In genomic region chr3:105368575-105369500, GRCh38 we compare ENCODE assay signal across 8 cellular contexts. TPM values are rescaled to one million over a fixed set of nuclear protein-coding genes. Genes with fewer than 3 reads are reported as not detected.
DNase-seq lines count a peak whose midpoint lies in the region; ATAC-seq, FAIRE-seq and TF ChIP-seq lines count a peak whose summit lies in the region.

No MANE protein-coding gene starts in this region.

- peak; percentile 28 for ATAC-seq in HG03432 (IDR thresholded peaks at IDR 0.05; ENCODE audit: unreplicated experiment)

- H3K9me3 Mint-ChIP-seq in endodermal cell (no peaks in the 10 kb centered on the region), mesothelial cell of epicardium (no peaks in the 10 kb centered on the region)

- H3K4me1 Mint-ChIP-seq in endodermal cell (peaks cover 13% of the 10 kb centered on the region), mesothelial cell of epicardium (peaks cover 54% of the 10 kb centered on the region)

- TF ChIP-seq CTCF in BJ (IDR thresholded peaks at IDR 0.05; ENCODE audit: insufficient read depth, low read depth, low read length) (no peak), endodermal cell (conservative IDR thresholded peaks at IDR 0.05) (no peak), mesothelial cell of epicardium (IDR thresholded peaks at IDR 0.05; ENCODE audit: unreplicated experiment) (no peak)

- 0 to 1% methylated on average over 19 to 45 of the region's 45 CpGs for WGBS in endodermal cell (ENCODE audit: insufficient coverage in 1 of 2, insufficient read length in 1 of 2), 2 experiments

- H3K27me3 Mint-ChIP-seq in endodermal cell (ENCODE audit: insufficient read depth): peaks cover 46% of the 10 kb centered on the region
- no peaks in the 10 kb centered on the region for H3K27me3 Mint-ChIP-seq in mesothelial cell of epicardium (ENCODE audit: low read depth)

- POLR2A ChIA-PET in BJ (lab: Charles Lee): interaction anchor here (0.7 kb wide), 2 partner anchors 686 to 770 kb away, joined by 4 to 7 read pairs; no protein-coding TSS in a partner anchor

- CTCF ChIA-PET in BJ (lab: Yijun Ruan, JAX): interaction anchor here (0.6 to 4.7 kb wide), 10 partner anchors 96 to 1399 kb away, joined by 3 to 30 read pairs (median 4); no protein-coding TSS in a partner anchor

- DNase-seq in BJ (ENCODE audit: low read depth): no peak
- no peak for DNase-seq in GM19239 (ENCODE audit: insufficient read length, low spot score)
- peak; percentile 28 for DNase-seq in NCI-H774 (lab: John Stamatoyannopoulos, UW)
- DNase-seq in activated CD8-positive, alpha-beta memory T cell treated with anti-CD3 and anti-CD28 coated beads for 24 hours: peak; percentile 82
- DNase-seq in endodermal cell: peak; percentile 73
- DNase-seq in mesothelial cell of epicardium (ENCODE audit: low spot score in 2 of 2, unreplicated experiment in 2 of 2): peak; percentile 19 to 47
- DNase-seq in stimulated activated CD8-positive, alpha-beta memory T cell treated with anti-CD3 and anti-CD28 coated beads, Interleukin-2, amount 100 ng/mL, for 48 hours (ENCODE audit: low read depth in 2 of 2): peak; percentile 62

- H3K36me3 ChIP-seq in BJ (ENCODE audit: control insufficient read depth, insufficient read depth, low read length) (no peaks in the 10 kb centered on the region), endodermal cell (ENCODE audit: control insufficient read depth, insufficient read depth, low read length) (no peaks in the 10 kb centered on the region)

- no peaks in the 10 kb centered on the region for H3K9me3 ChIP-seq in endodermal cell (ENCODE audit: control insufficient read depth, low read length)

- H3K27ac ChIP-seq in endodermal cell (ENCODE audit: low read depth, low read length): no peak overlapping the region

- peak overlapping the region; percentile 67 for H3K9ac ChIP-seq in endodermal cell (ENCODE audit: extremely low read depth, low read length, poor library complexity, severe bottlenecking)

- H3K4me3 ChIP-seq in BJ (ENCODE audit: low read depth, low read length) (peak overlapping the region; percentile 61), endodermal cell (ENCODE audit: low read length) (peak overlapping the region; percentile 91)

- peak overlapping the region; percentile 72 for H3K4me3 Mint-ChIP-seq in endodermal cell
- peak overlapping the region; percentile 92 for H3K4me3 Mint-ChIP-seq in mesothelial cell of epicardium

- H3K27ac Mint-ChIP-seq in endodermal cell (peak overlapping the region; percentile 83), mesothelial cell of epicardium (peak overlapping the region; percentile 98)

- no peaks in the 10 kb centered on the region for H3K4me1 ChIP-seq in endodermal cell (ENCODE audit: control insufficient read depth, insufficient read depth, low read length)

- FAIRE-seq in GM19239 (lab: Jason Lieb, UNC): peak; percentile 96

- H3K36me3 Mint-ChIP-seq in endodermal cell (ENCODE audit: low read depth): no peaks in the 10 kb centered on the region
- H3K36me3 Mint-ChIP-seq in mesothelial cell of epicardium: peaks cover 2% of the 10 kb centered on the region

- H3K27me3 ChIP-seq in BJ (ENCODE audit: control insufficient read depth, insufficient read depth, low read length) (no peaks in the 10 kb centered on the region), endodermal cell (ENCODE audit: control insufficient read depth, insufficient read depth, low read length, poor library complexity, severe bottlenecking) (peaks cover 12% of the 10 kb centered on the region)

RNA-seq across cellular contexts. Expression of gene ALCAM, which starts 2.1 kb away (rescaled TPM):
- 89.5 and 157 TPM in 2 replicates for polyA plus RNA-seq in BJ (2011; rRNA removed)
- polyA minus RNA-seq in BJ (2011; rRNA and poly(A)+ RNA removed): 50.5 and 55.6 TPM in 2 replicates
- total RNA-seq in endodermal cell (10 to 100 TPM; 19.3 to 36.5 TPM), mesothelial cell of epicardium (87.1 to 93.1 TPM (median 90.3 TPM) in 3 replicates)
- 29.6 TPM for polyA plus RNA-seq in endodermal cell (2013, experiment 1 of 2)
- polyA plus RNA-seq in endodermal cell (2013, experiment 2 of 2): 33.7 TPM

Comparison
In these comparisons a context has a peak if more than half of its experiments do, and no peak if none do; other contexts are left out.
1. DNase-seq: peak in NCI-H774 (single experiment), activated CD8-positive, alpha-beta memory T cell treated with anti-CD3 and anti-CD28 coated beads for 24 hours (single experiment), endodermal cell (single experiment), mesothelial cell of epicardium (2 of 2) and stimulated activated CD8-positive, alpha-beta memory T cell treated with anti-CD3 and anti-CD28 coated beads, Interleukin-2, amount 100 ng/mL, for 48 hours (2 of 2); none in BJ (single experiment) and GM19239 (single experiment).